Comparison of ENCODE assay signal across 1 cellular context in the genomic region with DNA sequence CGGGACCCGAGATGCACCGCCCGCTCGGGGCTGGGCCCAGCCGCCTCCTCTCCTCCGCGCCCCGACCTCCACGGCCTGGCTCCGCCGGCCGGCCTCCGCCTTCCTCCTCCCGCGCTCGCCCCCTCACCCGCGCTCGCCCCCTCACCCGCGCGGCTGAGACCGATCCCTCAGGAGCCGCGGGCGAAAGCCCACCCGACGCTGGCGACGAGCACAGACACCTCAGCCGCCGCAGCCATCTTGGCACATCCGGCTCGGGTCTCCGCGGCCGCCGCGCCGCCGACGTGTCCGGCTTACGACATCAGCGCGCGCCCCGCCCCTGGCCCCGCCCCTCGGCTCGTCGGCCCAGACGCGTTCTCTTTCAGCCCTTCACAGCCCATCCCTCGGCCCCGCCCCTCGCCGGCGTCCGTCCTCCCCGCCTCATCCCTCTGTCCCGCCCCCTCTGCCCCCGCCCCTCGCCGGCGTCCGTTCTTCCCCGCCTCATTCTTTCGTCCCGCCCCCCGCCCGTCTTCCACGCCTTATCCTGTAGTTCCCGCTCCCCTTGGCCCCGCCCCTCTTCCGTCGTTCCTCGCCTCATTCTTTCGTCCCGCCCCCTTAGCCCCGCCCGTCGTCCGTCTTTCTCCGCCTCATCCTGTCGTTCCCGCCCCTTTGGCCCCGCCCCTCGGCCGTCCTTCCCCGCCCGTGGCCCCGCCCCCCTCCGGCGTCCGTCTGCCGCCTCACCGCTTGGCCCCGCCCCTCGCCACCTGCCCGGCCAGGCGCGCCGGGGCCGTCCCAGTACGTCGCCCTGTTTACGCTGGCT.
TF ChIP-seq lines count a peak whose summit lies in the region.

A gene with protein sequence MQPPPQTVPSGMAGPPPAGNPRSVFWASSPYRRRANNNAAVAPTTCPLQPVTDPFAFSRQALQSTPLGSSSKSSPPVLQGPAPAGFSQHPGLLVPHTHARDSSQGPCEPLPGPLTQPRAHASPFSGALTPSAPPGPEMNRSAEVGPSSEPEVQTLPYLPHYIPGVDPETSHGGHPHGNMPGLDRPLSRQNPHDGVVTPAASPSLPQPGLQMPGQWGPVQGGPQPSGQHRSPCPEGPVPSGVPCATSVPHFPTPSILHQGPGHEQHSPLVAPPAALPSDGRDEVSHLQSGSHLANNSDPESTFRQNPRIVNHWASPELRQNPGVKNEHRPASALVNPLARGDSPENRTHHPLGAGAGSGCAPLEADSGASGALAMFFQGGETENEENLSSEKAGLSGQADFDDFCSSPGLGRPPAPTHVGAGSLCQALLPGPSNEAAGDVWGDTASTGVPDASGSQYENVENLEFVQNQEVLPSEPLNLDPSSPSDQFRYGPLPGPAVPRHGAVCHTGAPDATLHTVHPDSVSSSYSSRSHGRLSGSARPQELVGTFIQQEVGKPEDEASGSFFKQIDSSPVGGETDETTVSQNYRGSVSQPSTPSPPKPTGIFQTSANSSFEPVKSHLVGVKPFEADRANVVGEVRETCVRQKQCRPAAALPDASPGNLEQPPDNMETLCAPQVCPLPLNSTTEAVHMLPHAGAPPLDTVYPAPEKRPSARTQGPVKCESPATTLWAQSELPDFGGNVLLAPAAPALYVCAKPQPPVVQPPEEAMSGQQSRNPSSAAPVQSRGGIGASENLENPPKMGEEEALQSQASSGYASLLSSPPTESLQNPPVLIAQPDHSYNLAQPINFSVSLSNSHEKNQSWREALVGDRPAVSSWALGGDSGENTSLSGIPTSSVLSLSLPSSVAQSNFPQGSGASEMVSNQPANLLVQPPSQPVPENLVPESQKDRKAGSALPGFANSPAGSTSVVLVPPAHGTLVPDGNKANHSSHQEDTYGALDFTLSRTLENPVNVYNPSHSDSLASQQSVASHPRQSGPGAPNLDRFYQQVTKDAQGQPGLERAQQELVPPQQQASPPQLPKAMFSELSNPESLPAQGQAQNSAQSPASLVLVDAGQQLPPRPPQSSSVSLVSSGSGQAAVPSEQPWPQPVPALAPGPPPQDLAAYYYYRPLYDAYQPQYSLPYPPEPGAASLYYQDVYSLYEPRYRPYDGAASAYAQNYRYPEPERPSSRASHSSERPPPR (N-terminal part only) (minus strand): TSS at position 248 of the 796 bp plus-strand sequence. CDS start 5,425 bp downstream, outside the sequence.

TF ChIP-seq in GM12878, 131 proteins besides CTCF, POLR2A, EP300 and RAD21 (continued from another document and continues in another):
- TF ChIP-seq MEF2B (IDR thresholded peaks at IDR 0.05; ENCODE audit: partially characterized antibody, poor library complexity, severe bottlenecking) (no peak), MYC (IDR thresholded peaks at IDR 0.05; ENCODE audit: insufficient read depth, insufficient read length, insufficient replicate concordance, low read length, severe bottlenecking) (no peak), ETV6 (conservative IDR thresholded peaks at IDR 0.05 in 1 of 2, IDR thresholded peaks at IDR 0.05 in 1 of 2; ENCODE audit: borderline replicate concordance in 1 of 2, low read depth in 1 of 2) (no peak), BRCA1 (IDR thresholded peaks at IDR 0.05; ENCODE audit: low read depth, low read length) (no peak), E2F4 (IDR thresholded peaks at IDR 0.05; ENCODE audit: low read depth, low read length) (no peak), CBFB (IDR thresholded peaks at IDR 0.05; ENCODE audit: low read depth) (no peak), HCFC1 (IDR thresholded peaks at IDR 0.05; ENCODE audit: low read length) (peak; percentile 67), YBX1 (IDR thresholded peaks at IDR 0.05) (no peak), NRF1 (conservative IDR thresholded peaks at IDR 0.05; ENCODE audit: low read depth, low read length) (no peak), EZH2 (IDR thresholded peaks at IDR 0.05; ENCODE audit: borderline replicate concordance, control insufficient read depth, low read depth, low read length) (no peak), CHD4 (IDR thresholded peaks at IDR 0.05) (no peak), RFX5 (IDR thresholded peaks at IDR 0.05; ENCODE audit: low read depth, low read length) (no peak), NR2C2 (IDR thresholded peaks at IDR 0.05; ENCODE audit: borderline replicate concordance, control insufficient read depth, insufficient read length, low read depth) (no peak), SUPT20H (IDR thresholded peaks at IDR 0.05; ENCODE audit: borderline replicate concordance, control insufficient read depth, low read depth, low read length) (no peak), SPI1 (IDR thresholded peaks at IDR 0.05; ENCODE audit: borderline replicate concordance, insufficient read depth, low read depth, low read length) (no peak), ZNF217 (IDR thresholded peaks at IDR 0.05) (0 out of 2 replicates have a peak, but pooled peaks have one; percentile 31), SMC3 (IDR thresholded peaks at IDR 0.05; ENCODE audit: borderline replicate concordance, low read length) (no peak), IKZF1 (conservative IDR thresholded peaks at IDR 0.05) (peak; percentile 62), FOS (IDR thresholded peaks at IDR 0.05; ENCODE audit: borderline replicate concordance, extremely low read depth, insufficient read length) (no peak), TCF7 (IDR thresholded peaks at IDR 0.05; ENCODE audit: borderline replicate concordance) (no peak), NR2C1 (IDR thresholded peaks at IDR 0.05) (0 out of 2 replicates have a peak, but pooled peaks have one; percentile 42), RB1 (IDR thresholded peaks at IDR 0.05; ENCODE audit: borderline replicate concordance) (peak; percentile 77; the same call in 1 of the 2 replicates)
- TF ChIP-seq, protein P1, sequence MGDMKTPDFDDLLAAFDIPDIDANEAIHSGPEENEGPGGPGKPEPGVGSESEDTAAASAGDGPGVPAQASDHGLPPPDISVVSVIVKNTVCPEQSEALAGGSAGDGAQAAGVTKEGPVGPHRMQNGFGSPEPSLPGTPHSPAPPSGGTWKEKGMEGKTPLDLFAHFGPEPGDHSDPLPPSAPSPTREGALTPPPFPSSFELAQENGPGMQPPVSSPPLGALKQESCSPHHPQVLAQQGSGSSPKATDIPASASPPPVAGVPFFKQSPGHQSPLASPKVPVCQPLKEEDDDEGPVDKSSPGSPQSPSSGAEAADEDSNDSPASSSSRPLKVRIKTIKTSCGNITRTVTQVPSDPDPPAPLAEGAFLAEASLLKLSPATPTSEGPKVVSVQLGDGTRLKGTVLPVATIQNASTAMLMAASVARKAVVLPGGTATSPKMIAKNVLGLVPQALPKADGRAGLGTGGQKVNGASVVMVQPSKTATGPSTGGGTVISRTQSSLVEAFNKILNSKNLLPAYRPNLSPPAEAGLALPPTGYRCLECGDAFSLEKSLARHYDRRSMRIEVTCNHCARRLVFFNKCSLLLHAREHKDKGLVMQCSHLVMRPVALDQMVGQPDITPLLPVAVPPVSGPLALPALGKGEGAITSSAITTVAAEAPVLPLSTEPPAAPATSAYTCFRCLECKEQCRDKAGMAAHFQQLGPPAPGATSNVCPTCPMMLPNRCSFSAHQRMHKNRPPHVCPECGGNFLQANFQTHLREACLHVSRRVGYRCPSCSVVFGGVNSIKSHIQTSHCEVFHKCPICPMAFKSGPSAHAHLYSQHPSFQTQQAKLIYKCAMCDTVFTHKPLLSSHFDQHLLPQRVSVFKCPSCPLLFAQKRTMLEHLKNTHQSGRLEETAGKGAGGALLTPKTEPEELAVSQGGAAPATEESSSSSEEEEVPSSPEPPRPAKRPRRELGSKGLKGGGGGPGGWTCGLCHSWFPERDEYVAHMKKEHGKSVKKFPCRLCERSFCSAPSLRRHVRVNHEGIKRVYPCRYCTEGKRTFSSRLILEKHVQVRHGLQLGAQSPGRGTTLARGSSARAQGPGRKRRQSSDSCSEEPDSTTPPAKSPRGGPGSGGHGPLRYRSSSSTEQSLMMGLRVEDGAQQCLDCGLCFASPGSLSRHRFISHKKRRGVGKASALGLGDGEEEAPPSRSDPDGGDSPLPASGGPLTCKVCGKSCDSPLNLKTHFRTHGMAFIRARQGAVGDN (IDR thresholded peaks at IDR 0.05), result peak; percentile 61
- TF ChIP-seq, protein P2, sequence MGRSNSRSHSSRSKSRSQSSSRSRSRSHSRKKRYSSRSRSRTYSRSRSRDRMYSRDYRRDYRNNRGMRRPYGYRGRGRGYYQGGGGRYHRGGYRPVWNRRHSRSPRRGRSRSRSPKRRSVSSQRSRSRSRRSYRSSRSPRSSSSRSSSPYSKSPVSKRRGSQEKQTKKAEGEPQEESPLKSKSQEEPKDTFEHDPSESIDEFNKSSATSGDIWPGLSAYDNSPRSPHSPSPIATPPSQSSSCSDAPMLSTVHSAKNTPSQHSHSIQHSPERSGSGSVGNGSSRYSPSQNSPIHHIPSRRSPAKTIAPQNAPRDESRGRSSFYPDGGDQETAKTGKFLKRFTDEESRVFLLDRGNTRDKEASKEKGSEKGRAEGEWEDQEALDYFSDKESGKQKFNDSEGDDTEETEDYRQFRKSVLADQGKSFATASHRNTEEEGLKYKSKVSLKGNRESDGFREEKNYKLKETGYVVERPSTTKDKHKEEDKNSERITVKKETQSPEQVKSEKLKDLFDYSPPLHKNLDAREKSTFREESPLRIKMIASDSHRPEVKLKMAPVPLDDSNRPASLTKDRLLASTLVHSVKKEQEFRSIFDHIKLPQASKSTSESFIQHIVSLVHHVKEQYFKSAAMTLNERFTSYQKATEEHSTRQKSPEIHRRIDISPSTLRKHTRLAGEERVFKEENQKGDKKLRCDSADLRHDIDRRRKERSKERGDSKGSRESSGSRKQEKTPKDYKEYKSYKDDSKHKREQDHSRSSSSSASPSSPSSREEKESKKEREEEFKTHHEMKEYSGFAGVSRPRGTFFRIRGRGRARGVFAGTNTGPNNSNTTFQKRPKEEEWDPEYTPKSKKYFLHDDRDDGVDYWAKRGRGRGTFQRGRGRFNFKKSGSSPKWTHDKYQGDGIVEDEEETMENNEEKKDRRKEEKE (IDR thresholded peaks at IDR 0.05), result 0 out of 2 replicates have a peak, but pooled peaks have one; percentile 42
- TF ChIP-seq, protein P3, sequence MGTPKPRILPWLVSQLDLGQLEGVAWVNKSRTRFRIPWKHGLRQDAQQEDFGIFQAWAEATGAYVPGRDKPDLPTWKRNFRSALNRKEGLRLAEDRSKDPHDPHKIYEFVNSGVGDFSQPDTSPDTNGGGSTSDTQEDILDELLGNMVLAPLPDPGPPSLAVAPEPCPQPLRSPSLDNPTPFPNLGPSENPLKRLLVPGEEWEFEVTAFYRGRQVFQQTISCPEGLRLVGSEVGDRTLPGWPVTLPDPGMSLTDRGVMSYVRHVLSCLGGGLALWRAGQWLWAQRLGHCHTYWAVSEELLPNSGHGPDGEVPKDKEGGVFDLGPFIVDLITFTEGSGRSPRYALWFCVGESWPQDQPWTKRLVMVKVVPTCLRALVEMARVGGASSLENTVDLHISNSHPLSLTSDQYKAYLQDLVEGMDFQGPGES (IDR thresholded peaks at IDR 0.05), result no peak
- TF ChIP-seq, protein P4, sequence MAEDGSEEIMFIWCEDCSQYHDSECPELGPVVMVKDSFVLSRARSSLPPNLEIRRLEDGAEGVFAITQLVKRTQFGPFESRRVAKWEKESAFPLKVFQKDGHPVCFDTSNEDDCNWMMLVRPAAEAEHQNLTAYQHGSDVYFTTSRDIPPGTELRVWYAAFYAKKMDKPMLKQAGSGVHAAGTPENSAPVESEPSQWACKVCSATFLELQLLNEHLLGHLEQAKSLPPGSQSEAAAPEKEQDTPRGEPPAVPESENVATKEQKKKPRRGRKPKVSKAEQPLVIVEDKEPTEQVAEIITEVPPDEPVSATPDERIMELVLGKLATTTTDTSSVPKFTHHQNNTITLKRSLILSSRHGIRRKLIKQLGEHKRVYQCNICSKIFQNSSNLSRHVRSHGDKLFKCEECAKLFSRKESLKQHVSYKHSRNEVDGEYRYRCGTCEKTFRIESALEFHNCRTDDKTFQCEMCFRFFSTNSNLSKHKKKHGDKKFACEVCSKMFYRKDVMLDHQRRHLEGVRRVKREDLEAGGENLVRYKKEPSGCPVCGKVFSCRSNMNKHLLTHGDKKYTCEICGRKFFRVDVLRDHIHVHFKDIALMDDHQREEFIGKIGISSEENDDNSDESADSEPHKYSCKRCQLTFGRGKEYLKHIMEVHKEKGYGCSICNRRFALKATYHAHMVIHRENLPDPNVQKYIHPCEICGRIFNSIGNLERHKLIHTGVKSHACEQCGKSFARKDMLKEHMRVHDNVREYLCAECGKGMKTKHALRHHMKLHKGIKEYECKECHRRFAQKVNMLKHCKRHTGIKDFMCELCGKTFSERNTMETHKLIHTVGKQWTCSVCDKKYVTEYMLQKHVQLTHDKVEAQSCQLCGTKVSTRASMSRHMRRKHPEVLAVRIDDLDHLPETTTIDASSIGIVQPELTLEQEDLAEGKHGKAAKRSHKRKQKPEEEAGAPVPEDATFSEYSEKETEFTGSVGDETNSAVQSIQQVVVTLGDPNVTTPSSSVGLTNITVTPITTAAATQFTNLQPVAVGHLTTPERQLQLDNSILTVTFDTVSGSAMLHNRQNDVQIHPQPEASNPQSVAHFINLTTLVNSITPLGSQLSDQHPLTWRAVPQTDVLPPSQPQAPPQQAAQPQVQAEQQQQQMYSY (CRISPR knock-in tag; IDR thresholded peaks at IDR 0.05), result no peak
- TF ChIP-seq, protein P5, sequence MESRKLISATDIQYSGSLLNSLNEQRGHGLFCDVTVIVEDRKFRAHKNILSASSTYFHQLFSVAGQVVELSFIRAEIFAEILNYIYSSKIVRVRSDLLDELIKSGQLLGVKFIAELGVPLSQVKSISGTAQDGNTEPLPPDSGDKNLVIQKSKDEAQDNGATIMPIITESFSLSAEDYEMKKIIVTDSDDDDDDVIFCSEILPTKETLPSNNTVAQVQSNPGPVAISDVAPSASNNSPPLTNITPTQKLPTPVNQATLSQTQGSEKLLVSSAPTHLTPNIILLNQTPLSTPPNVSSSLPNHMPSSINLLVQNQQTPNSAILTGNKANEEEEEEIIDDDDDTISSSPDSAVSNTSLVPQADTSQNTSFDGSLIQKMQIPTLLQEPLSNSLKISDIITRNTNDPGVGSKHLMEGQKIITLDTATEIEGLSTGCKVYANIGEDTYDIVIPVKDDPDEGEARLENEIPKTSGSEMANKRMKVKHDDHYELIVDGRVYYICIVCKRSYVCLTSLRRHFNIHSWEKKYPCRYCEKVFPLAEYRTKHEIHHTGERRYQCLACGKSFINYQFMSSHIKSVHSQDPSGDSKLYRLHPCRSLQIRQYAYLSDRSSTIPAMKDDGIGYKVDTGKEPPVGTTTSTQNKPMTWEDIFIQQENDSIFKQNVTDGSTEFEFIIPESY (IDR thresholded peaks at IDR 0.05), result no peak
- TF ChIP-seq, protein P6, sequence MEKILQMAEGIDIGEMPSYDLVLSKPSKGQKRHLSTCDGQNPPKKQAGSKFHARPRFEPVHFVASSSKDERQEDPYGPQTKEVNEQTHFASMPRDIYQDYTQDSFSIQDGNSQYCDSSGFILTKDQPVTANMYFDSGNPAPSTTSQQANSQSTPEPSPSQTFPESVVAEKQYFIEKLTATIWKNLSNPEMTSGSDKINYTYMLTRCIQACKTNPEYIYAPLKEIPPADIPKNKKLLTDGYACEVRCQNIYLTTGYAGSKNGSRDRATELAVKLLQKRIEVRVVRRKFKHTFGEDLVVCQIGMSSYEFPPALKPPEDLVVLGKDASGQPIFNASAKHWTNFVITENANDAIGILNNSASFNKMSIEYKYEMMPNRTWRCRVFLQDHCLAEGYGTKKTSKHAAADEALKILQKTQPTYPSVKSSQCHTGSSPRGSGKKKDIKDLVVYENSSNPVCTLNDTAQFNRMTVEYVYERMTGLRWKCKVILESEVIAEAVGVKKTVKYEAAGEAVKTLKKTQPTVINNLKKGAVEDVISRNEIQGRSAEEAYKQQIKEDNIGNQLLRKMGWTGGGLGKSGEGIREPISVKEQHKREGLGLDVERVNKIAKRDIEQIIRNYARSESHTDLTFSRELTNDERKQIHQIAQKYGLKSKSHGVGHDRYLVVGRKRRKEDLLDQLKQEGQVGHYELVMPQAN (conservative IDR thresholded peaks at IDR 0.05), result peak; percentile 91
